In genomic region chr6:53095270-53095669, GRCh38 we compare ENCODE assay signal across 15 cellular contexts.
DNase-seq lines count a peak whose midpoint lies in the region; ATAC-seq, FAIRE-seq and TF ChIP-seq lines count a peak whose summit lies in the region.
"Had no signal": no experiment of that assay in that cellular context is flagged by ENCODE, and none has a peak within 500 bp of the region (broad histone marks: within the 10 kb centered on the region; RNA-seq: fewer than 3 reads in every experiment).

No MANE protein-coding gene starts in this region.

- no peak overlapping the region for H3K27ac Mint-ChIP-seq in activated naive CD8-positive, alpha-beta T cell treated with anti-CD3 and anti-CD28 coated beads, Interleukin-2, amount 50 U/mL, for 24 hours
- H3K27ac Mint-ChIP-seq: B cell; CD8-positive, alpha-beta T cell had no signal

- peaks cover 2% of the 10 kb centered on the region for H3K36me3 ChIP-seq in GM06990 (ENCODE audit: control insufficient read depth, insufficient read depth, low read length)

- no peak overlapping the region for H3K4me3 ChIP-seq in GM06990 (replicated peaks; ENCODE audit: low read depth, low read length)
- H3K4me3 ChIP-seq: BLaER1 treated with 17β-estradiol and CSF1 and Interleukin-3, amounts not matched to agents 10 nM and 100 nM; HAP-1 had no signal

- no peaks in the 10 kb centered on the region for H3K9me3 Mint-ChIP-seq in activated naive CD8-positive, alpha-beta T cell treated with anti-CD3 and anti-CD28 coated beads, Interleukin-2, amount 50 U/mL, for 24 hours
- H3K9me3 Mint-ChIP-seq: CD8-positive, alpha-beta T cell had no signal

- no peak for TF ChIP-seq CTCF in GM06990 (IDR thresholded peaks at IDR 0.05; ENCODE audit: insufficient read depth, low read length, poor library complexity, severe bottlenecking)
- no peak for TF ChIP-seq CTCF in GM20000 (IDR thresholded peaks at IDR 0.05; ENCODE audit: extremely low read depth, missing control alignments)

- no peak for FAIRE-seq in GM19239 (lab: Jason Lieb, UNC)
- FAIRE-seq: H1 had no signal

- no peaks in the 10 kb centered on the region for H3K27me3 Mint-ChIP-seq in activated naive CD8-positive, alpha-beta T cell treated with anti-CD3 and anti-CD28 coated beads, Interleukin-2, amount 50 U/mL, for 24 hours
- H3K27me3 Mint-ChIP-seq: B cell had no signal

- H3K4me1 Mint-ChIP-seq in activated naive CD8-positive, alpha-beta T cell treated with anti-CD3 and anti-CD28 coated beads, Interleukin-2, amount 50 U/mL, for 24 hours, result no peaks in the 10 kb centered on the region
- H3K4me1 Mint-ChIP-seq: B cell had no signal

- no peak overlapping the region for H3K4me3 Mint-ChIP-seq in activated naive CD8-positive, alpha-beta T cell treated with anti-CD3 and anti-CD28 coated beads, Interleukin-2, amount 50 U/mL, for 24 hours
- H3K4me3 Mint-ChIP-seq: B cell; CD8-positive, alpha-beta T cell had no signal

- ATAC-seq in HG03439 (IDR thresholded peaks at IDR 0.05; ENCODE audit: unreplicated experiment) (peak; percentile 62), GM18868 (IDR thresholded peaks at IDR 0.05; ENCODE audit: unreplicated experiment) (no peak)
- no peak for ATAC-seq in activated naive CD8-positive, alpha-beta T cell treated with anti-CD3 and anti-CD28 coated beads, Interleukin-2, amount 50 U/mL, for 24 hours
- ATAC-seq: CD8-positive, alpha-beta T cell had no signal

- H3K27me3 ChIP-seq in GM06990 (replicated peaks; ENCODE audit: control insufficient read depth, insufficient read depth, low read length), result no peaks in the 10 kb centered on the region
- H3K27me3 ChIP-seq: BLaER1 treated with 17β-estradiol and CSF1 and Interleukin-3, amounts not matched to agents 10 nM and 100 nM had no signal

- DNase-seq in GM06990 (ENCODE audit: extremely low read depth, insufficient read length) (peak; percentile 13), GM20000 (ENCODE audit: low spot score) (peak; percentile 10), germinal center (ENCODE audit: low spot score) (peak; percentile 12), GM19239 (ENCODE audit: insufficient read length, low spot score) (no peak)
- DNase-seq in activated naive CD8-positive, alpha-beta T cell treated with anti-CD3 and anti-CD28 coated beads, Interleukin-2, amount 50 U/mL, for 24 hours, result no peak
- DNase-seq: 8988T; Calu3; CD8-positive, alpha-beta T cell; DND-41 had no signal

- H3K36me3 Mint-ChIP-seq in activated naive CD8-positive, alpha-beta T cell treated with anti-CD3 and anti-CD28 coated beads, Interleukin-2, amount 50 U/mL, for 24 hours (ENCODE audit: low read depth), result peaks cover 35% of the 10 kb centered on the region

Comparison
In these comparisons a context has a peak if more than half of its experiments do, and no peak if none do; other contexts are left out.
1. DNase-seq: peak in GM06990 (single experiment), GM20000 (single experiment) and germinal center (single experiment); none in activated naive CD8-positive, alpha-beta T cell treated with anti-CD3 and anti-CD28 coated beads, Interleukin-2, amount 50 U/mL, for 24 hours (single experiment) and GM19239 (single experiment).